17 cellular contexts compared by ENCODE assay signal in genomic region chr11:1123970-1124369, GRCh38. TPM values are rescaled to one million over a fixed set of nuclear protein-coding genes. Genes with fewer than 3 reads are reported as not detected.
DNase-seq lines count a peak whose midpoint lies in the region; ATAC-seq and TF ChIP-seq lines count a peak whose summit lies in the region.
"Had no signal": no experiment of that assay in that cellular context is flagged by ENCODE, and none has a peak within 500 bp of the region (broad histone marks: within the 10 kb centered on the region; RNA-seq: fewer than 3 reads in every experiment).

No MANE protein-coding gene starts in this region.

- POLR2A ChIA-PET in activated CD8-positive, alpha-beta T cell treated with anti-CD3 and anti-CD28 coated beads, Interleukin-2, amount 10 ng/mL, durations not matched to agents 7 days and 5 days (lab: Charles Lee), result no interaction called here

- H3K36me3 Mint-ChIP-seq in activated CD8-positive, alpha-beta memory T cell treated with anti-CD3 and anti-CD28 coated beads, Interleukin-2, amount 10 ng/mL, durations not matched to agents 7 days and 5 days, result peaks cover 2% of the 10 kb centered on the region
- no peaks in the 10 kb centered on the region for H3K36me3 Mint-ChIP-seq in activated CD8-positive, alpha-beta T cell treated with anti-CD3 and anti-CD28 coated beads, Interleukin-2, amount 10 ng/mL, durations not matched to agents 7 days and 5 days (ENCODE audit: low read depth)
- H3K36me3 Mint-ChIP-seq in progenitor cell of endocrine pancreas (ENCODE audit: insufficient read depth), result no peaks in the 10 kb centered on the region

- no peak overlapping the region for H3K4me3 Mint-ChIP-seq in activated CD8-positive, alpha-beta memory T cell treated with anti-CD3 and anti-CD28 coated beads, Interleukin-2, amount 10 ng/mL, durations not matched to agents 7 days and 5 days
- no peak overlapping the region for H3K4me3 Mint-ChIP-seq in activated CD8-positive, alpha-beta T cell treated with anti-CD3 and anti-CD28 coated beads, Interleukin-2, amount 10 ng/mL, durations not matched to agents 7 days and 5 days
- H3K4me3 Mint-ChIP-seq in progenitor cell of endocrine pancreas (ENCODE audit: low read depth), result no peak overlapping the region

- TF ChIP-seq CTCF in GM13977 (IDR thresholded peaks at IDR 0.05; ENCODE audit: extremely low read depth, insufficient read depth, missing control alignments), result no peak
- no peak for TF ChIP-seq CTCF in progenitor cell of endocrine pancreas (IDR thresholded peaks at IDR 0.05; ENCODE audit: unreplicated experiment)

- peaks cover 10% of the 10 kb centered on the region for H3K9me3 Mint-ChIP-seq in activated CD8-positive, alpha-beta memory T cell treated with anti-CD3 and anti-CD28 coated beads, Interleukin-2, amount 10 ng/mL, durations not matched to agents 7 days and 5 days (ENCODE audit: low read depth)
- no peaks in the 10 kb centered on the region for H3K9me3 Mint-ChIP-seq in activated CD8-positive, alpha-beta T cell treated with anti-CD3 and anti-CD28 coated beads, Interleukin-2, amount 10 ng/mL, durations not matched to agents 7 days and 5 days (ENCODE audit: insufficient read depth)
- peaks cover 5% of the 10 kb centered on the region for H3K9me3 Mint-ChIP-seq in progenitor cell of endocrine pancreas (ENCODE audit: low read depth)

- H3K4me1 Mint-ChIP-seq in activated CD8-positive, alpha-beta memory T cell treated with anti-CD3 and anti-CD28 coated beads, Interleukin-2, amount 10 ng/mL, durations not matched to agents 7 days and 5 days, result no peaks in the 10 kb centered on the region
- no peaks in the 10 kb centered on the region for H3K4me1 Mint-ChIP-seq in activated CD8-positive, alpha-beta T cell treated with anti-CD3 and anti-CD28 coated beads, Interleukin-2, amount 10 ng/mL, durations not matched to agents 7 days and 5 days (ENCODE audit: low read depth)
- H3K4me1 Mint-ChIP-seq in progenitor cell of endocrine pancreas (ENCODE audit: low read depth), result peaks cover 3% of the 10 kb centered on the region

- no peaks in the 10 kb centered on the region for H3K27me3 Mint-ChIP-seq in activated CD8-positive, alpha-beta memory T cell treated with anti-CD3 and anti-CD28 coated beads, Interleukin-2, amount 10 ng/mL, durations not matched to agents 7 days and 5 days
- no peaks in the 10 kb centered on the region for H3K27me3 Mint-ChIP-seq in activated CD8-positive, alpha-beta T cell treated with anti-CD3 and anti-CD28 coated beads, Interleukin-2, amount 10 ng/mL, durations not matched to agents 7 days and 5 days (ENCODE audit: low read depth)
- peaks cover 19% of the 10 kb centered on the region for H3K27me3 Mint-ChIP-seq in progenitor cell of endocrine pancreas

- no peak for DNase-seq in activated CD8-positive, alpha-beta memory T cell treated with anti-CD3 and anti-CD28 coated beads, Interleukin-2, amount 10 ng/mL, durations not matched to agents 7 days and 5 days
- DNase-seq in activated CD8-positive, alpha-beta memory T cell treated with anti-CD3 and anti-CD28 coated beads, Interleukin-2, amount 50 U/mL, for 4 hours, result no peak
- peak; percentile 20 for DNase-seq in GM13977 (ENCODE audit: low spot score)
- peak; percentile 30 for DNase-seq in activated CD8-positive, alpha-beta T cell treated with anti-CD3 and anti-CD28 coated beads, Interleukin-2, amount 10 ng/mL, durations not matched to agents 7 days and 5 days
- peak; percentile 7 for DNase-seq in progenitor cell of endocrine pancreas (ENCODE audit: low spot score, unreplicated experiment)
- no peak for DNase-seq in NCI-H1048 (lab: John Stamatoyannopoulos, UW)
- DNase-seq in GF-D8 (lab: John Stamatoyannopoulos, UW), result no peak
- DNase-seq: AML-193, Caco-2, GOT3, NCI-H1092 treated with DMSO at 0.1 percent for 48 hours, NCI-H1694, NCI-H345, NCI-H69 had no signal

- in situ Hi-C loops in GM13977 (cut with MboI; ENCODE audit: low pct_unique_long_range_greater_than_20kb, low sequenced_read_pairs, unreplicated experiment), result no loop called here

- ATAC-seq in activated CD8-positive, alpha-beta memory T cell treated with anti-CD3 and anti-CD28 coated beads, Interleukin-2, amount 10 ng/mL, durations not matched to agents 7 days and 5 days, result peak; percentile 29
- peak; percentile 49 for ATAC-seq in activated CD8-positive, alpha-beta T cell treated with anti-CD3 and anti-CD28 coated beads, Interleukin-2, amount 10 ng/mL, durations not matched to agents 7 days and 5 days
- no peak for ATAC-seq in GM19463 (IDR thresholded peaks at IDR 0.05; ENCODE audit: unreplicated experiment)

- peak overlapping the region; percentile 4 for H3K27ac Mint-ChIP-seq in activated CD8-positive, alpha-beta memory T cell treated with anti-CD3 and anti-CD28 coated beads, Interleukin-2, amount 10 ng/mL, durations not matched to agents 7 days and 5 days
- H3K27ac Mint-ChIP-seq in activated CD8-positive, alpha-beta T cell treated with anti-CD3 and anti-CD28 coated beads, Interleukin-2, amount 10 ng/mL, durations not matched to agents 7 days and 5 days, result no peak overlapping the region
- no peak overlapping the region for H3K27ac Mint-ChIP-seq in progenitor cell of endocrine pancreas

- CTCF ChIA-PET in activated CD8-positive, alpha-beta memory T cell treated with anti-CD3 and anti-CD28 coated beads, Interleukin-2, amount 10 ng/mL, durations not matched to agents 7 days and 5 days (lab: Charles Lee), result no interaction called here
- CTCF ChIA-PET in activated CD8-positive, alpha-beta T cell treated with anti-CD3 and anti-CD28 coated beads, Interleukin-2, amount 10 ng/mL, durations not matched to agents 7 days and 5 days (lab: Charles Lee), result no interaction called here

RNA-seq across cellular contexts. Expression of gene MUC5AC, which starts 33.8 kb away (rescaled TPM):
- not detected for total RNA-seq in activated CD8-positive, alpha-beta memory T cell treated with anti-CD3 and anti-CD28 coated beads, Interleukin-2, amount 10 ng/mL, durations not matched to agents 7 days and 5 days
- total RNA-seq in activated CD8-positive, alpha-beta T cell treated with anti-CD3 and anti-CD28 coated beads, Interleukin-2, amount 10 ng/mL, durations not matched to agents 7 days and 5 days, result not detected
- total RNA-seq in progenitor cell of endocrine pancreas, result 0.02 TPM in 1 of 2 replicates, not detected in the other
- total RNA-seq: A673, M059J had no signal

RNA-seq across cellular contexts. Expression of gene MUC2, which starts 49.3 kb away (rescaled TPM):
- not detected for total RNA-seq in activated CD8-positive, alpha-beta memory T cell treated with anti-CD3 and anti-CD28 coated beads, Interleukin-2, amount 10 ng/mL, durations not matched to agents 7 days and 5 days
- not detected for total RNA-seq in activated CD8-positive, alpha-beta T cell treated with anti-CD3 and anti-CD28 coated beads, Interleukin-2, amount 10 ng/mL, durations not matched to agents 7 days and 5 days
- total RNA-seq in progenitor cell of endocrine pancreas, result not detected in 2 replicates
- total RNA-seq: A673, M059J had no signal

Comparison
In these comparisons a context has a peak if more than half of its experiments do, and no peak if none do; other contexts are left out.
1. DNase-seq: peak in GM13977 (single experiment), activated CD8-positive, alpha-beta T cell treated with anti-CD3 and anti-CD28 coated beads, Interleukin-2, amount 10 ng/mL, durations not matched to agents 7 days and 5 days (single experiment) and progenitor cell of endocrine pancreas (single experiment); none in activated CD8-positive, alpha-beta memory T cell treated with anti-CD3 and anti-CD28 coated beads, Interleukin-2, amount 10 ng/mL, durations not matched to agents 7 days and 5 days (single experiment), activated CD8-positive, alpha-beta memory T cell treated with anti-CD3 and anti-CD28 coated beads, Interleukin-2, amount 50 U/mL, for 4 hours (single experiment), NCI-H1048 (single experiment) and GF-D8 (single experiment).